ENCODE assay signal across 13 cellular contexts in genomic region chr18:73340135-73340934, GRCh38.
DNase-seq lines count a peak whose midpoint lies in the region; ATAC-seq, FAIRE-seq and TF ChIP-seq lines count a peak whose summit lies in the region.
"Had no signal": no experiment of that assay in that cellular context is flagged by ENCODE, and none has a peak within 500 bp of the region (broad histone marks: within the 10 kb centered on the region; RNA-seq: fewer than 3 reads in every experiment).

No MANE protein-coding gene starts in this region.

- no peaks in the 10 kb centered on the region for H3K36me3 ChIP-seq in GM12878 (ENCODE audit: control insufficient read depth in 2 of 2, insufficient read depth in 2 of 2, low read length in 1 of 2)
- H3K36me3 ChIP-seq in HepG2 (replicated peaks in 1 of 2; ENCODE audit: control insufficient read depth in 1 of 2, insufficient read depth in 2 of 2, low read length in 2 of 2), result no peaks in the 10 kb centered on the region
- H3K36me3 ChIP-seq: esophagus squamous epithelium had no signal

- H3K27ac ChIP-seq in GM12878 (ENCODE audit: control insufficient read depth, insufficient read depth) (no peak overlapping the region), HepG2 (ENCODE audit: extremely low read length, insufficient read depth, low read length) (no peak overlapping the region)
- H3K27ac ChIP-seq: C4-2B, esophagus squamous epithelium had no signal

- no peak overlapping the region for H3K4me2 ChIP-seq in GM12878 (ENCODE audit: control insufficient read depth, insufficient read depth)
- H3K4me2 ChIP-seq in HepG2 (ENCODE audit: low read depth, low read length), result peak overlapping the region; percentile 29; the same call in 1 of the 2 replicates

- POLR2A ChIA-PET in GM12878 (lab: Charles Lee) (no interaction called here), HepG2 (lab: Yijun Ruan, JAX) (no interaction called here)

- no peaks in the 10 kb centered on the region for H4K20me1 ChIP-seq in GM12878 (ENCODE audit: control insufficient read depth, insufficient read depth)
- no peaks in the 10 kb centered on the region for H4K20me1 ChIP-seq in HepG2 (ENCODE audit: insufficient read depth, low read length)

- in situ Hi-C loops in GM12878 (cut with MboI) (no loop called here), HepG2 (cut with HindIII; ENCODE audit: extremely low pct_ligation_motif_present, low pct_unique_long_range_greater_than_20kb) (no loop called here)

- 0 out of 4 replicates have a peak, but pooled peaks of 1 of the 2 experiments have one; percentile 32 for TF ChIP-seq EP300 in GM12878 (IDR thresholded peaks at IDR 0.05; ENCODE audit: borderline replicate concordance in 1 of 2, control insufficient read depth in 1 of 2, low read depth in 2 of 2, low read length in 2 of 2)
- no peak for TF ChIP-seq EP300 in HepG2 (IDR thresholded peaks at IDR 0.05; ENCODE audit: low read depth in 2 of 2, low read length in 2 of 2)
- no peak for TF ChIP-seq EP300 in HepG2 (CRISPR knock-in tag; IDR thresholded peaks at IDR 0.05; ENCODE audit: borderline replicate concordance)

- H3K4me1 ChIP-seq in GM12878 (ENCODE audit: control insufficient read depth, insufficient read depth, low read length), result no peaks in the 10 kb centered on the region
- no peaks in the 10 kb centered on the region for H3K4me1 ChIP-seq in HepG2 (ENCODE audit: insufficient read depth, low read length)
- H3K4me1 ChIP-seq: esophagus squamous epithelium had no signal

- intact Hi-C loops in GM12878 (cut with micrococcal nuclease; ENCODE audit: unreplicated experiment) (no loop called here), HepG2 (cut with micrococcal nuclease; ENCODE audit: unreplicated experiment) (no loop called here)

- DNase-seq in GM03348 (ENCODE audit: low spot score) (peak; percentile 14), GM12878 (ENCODE audit: low read depth, low spot score) (peak; percentile 3), HepG2 (ENCODE audit: low spot score) (peak; percentile 1), amniotic stem cell (lab: John Stamatoyannopoulos, UW) (no peak), NCI-H1092 (lab: John Stamatoyannopoulos, UW) (no peak)
- DNase-seq in activated CD4-positive, alpha-beta T cell treated with anti-CD3 and anti-CD28 coated beads, Interleukin-2, amount 50 U/mL, for 4 hours, result no peak
- DNase-seq: esophagus squamous epithelium, NCI-H524, retina, SW 1271 had no signal

- FAIRE-seq in GM12878 (lab: Jason Lieb, UNC), result no peak
- FAIRE-seq in HepG2 (lab: Jason Lieb, UNC), result no peak

- TF ChIP-seq RAD21 in GM12878 (IDR thresholded peaks at IDR 0.05; ENCODE audit: insufficient read depth, low read depth, low read length) (no peak), HepG2 (CRISPR knock-in tag; IDR thresholded peaks at IDR 0.05) (no peak)

- BruUV-seq in GM12878 (replicated peaks; lab: Mats Ljungman, UMichigan) (no TSS peak), HepG2 (replicated peaks; lab: Mats Ljungman, UMichigan) (no TSS peak)

- no peaks in the 10 kb centered on the region for H3K27me3 ChIP-seq in GM12878 (replicated peaks in 1 of 2; ENCODE audit: control insufficient read depth in 2 of 2, insufficient read depth in 2 of 2, low read length in 1 of 2)
- no peaks in the 10 kb centered on the region for H3K27me3 ChIP-seq in HepG2 (ENCODE audit: control insufficient read depth in 1 of 2, insufficient read depth in 2 of 2, low read length in 2 of 2)
- H3K27me3 ChIP-seq: esophagus squamous epithelium had no signal

- H2AFZ ChIP-seq in GM12878 (ENCODE audit: control insufficient read depth, low read depth, low read length), result no peak overlapping the region
- H2AFZ ChIP-seq in HepG2 (ENCODE audit: low read length), result no peak overlapping the region

- SMC1A ChIA-PET in GM12878 (lab: Charles Lee; ENCODE audit: uncharacterized antibody, unreplicated experiment), result no interaction called here

- CTCF ChIA-PET in GM12878 (lab: Yijun Ruan, JAX), result no interaction called here
- CTCF ChIA-PET in HepG2 (lab: Yijun Ruan, JAX; ENCODE audit: low intra/inter-chr PET ratio, low total read pairs), result no interaction called here

- H3K9me3 ChIP-seq in GM12878 (replicated peaks; ENCODE audit: control insufficient read depth, insufficient read depth, low read length), result no peaks in the 10 kb centered on the region
- H3K9me3 ChIP-seq in HepG2 (ENCODE audit: low read length), result no peaks in the 10 kb centered on the region

- 31% methylated on average over 7 of the region's 7 CpGs for WGBS in GM12878 (ENCODE audit: insufficient coverage, insufficient replicate concordance, low lambda C conversion rate, missing lambda C conversion rate)
- WGBS in HepG2 (ENCODE audit: low lambda C conversion rate), result 1% methylated on average over 7 of the region's 7 CpGs

- no peak overlapping the region for H3K9ac ChIP-seq in GM12878 (ENCODE audit: control insufficient read depth, insufficient read depth, low read length)
- H3K9ac ChIP-seq in HepG2 (ENCODE audit: insufficient read depth, low read depth, low read length), result no peak overlapping the region

- H3K4me3 ChIP-seq in GM12878 (no peak overlapping the region), HepG2 (replicated peaks in 1 of 3; ENCODE audit: insufficient read depth in 1 of 3, low read depth in 2 of 3, low read length in 3 of 3) (no peak overlapping the region)
- H3K4me3 ChIP-seq: esophagus squamous epithelium had no signal

- TF ChIP-seq POLR2A in GM12878 (IDR thresholded peaks at IDR 0.05; ENCODE audit: low read depth, low read length), result no peak
- no peak for TF ChIP-seq POLR2A in HepG2 (IDR thresholded peaks at IDR 0.05; ENCODE audit: insufficient read depth in 1 of 2, low read depth in 2 of 2, low read length in 2 of 2)

- H3K79me2 ChIP-seq in GM12878 (ENCODE audit: control insufficient read depth, insufficient read depth, low read length) (no peaks in the 10 kb centered on the region), HepG2 (ENCODE audit: insufficient read depth, low read length) (no peaks in the 10 kb centered on the region)

- RAD21 ChIA-PET in GM12878 (lab: Charles Lee; ENCODE audit: unreplicated experiment), result no interaction called here

- TF ChIP-seq CTCF in GM12878 (IDR thresholded peaks at IDR 0.05 in 2 of 3, conservative IDR thresholded peaks at IDR 0.05 in 1 of 3; ENCODE audit: control insufficient read depth in 2 of 3, extremely low read depth in 1 of 3, insufficient read depth in 1 of 3, low read depth in 3 of 3, low read length in 3 of 3) (no peak), HepG2 (CRISPR knock-in tag; IDR thresholded peaks at IDR 0.05) (no peak)

- ATAC-seq in HG03342 (IDR thresholded peaks at IDR 0.05; ENCODE audit: unreplicated experiment) (peak; percentile 50), GM12878 (peak; percentile 92), HepG2 (no peak), GM21381 (IDR thresholded peaks at IDR 0.05; ENCODE audit: unreplicated experiment) (no peak)

TF ChIP-seq in GM12878, 131 proteins besides CTCF, POLR2A, EP300 and RAD21 (continues in another document):
- TF ChIP-seq NFXL1 (IDR thresholded peaks at IDR 0.05; ENCODE audit: borderline replicate concordance) (no peak), MTA2 (IDR thresholded peaks at IDR 0.05; ENCODE audit: low read depth) (peak; percentile 48), POU2F2 (IDR thresholded peaks at IDR 0.05; ENCODE audit: borderline replicate concordance, low read depth, low read length) (peak; percentile 63; the same call in 1 of the 3 replicates), BHLHE40 (IDR thresholded peaks at IDR 0.05; ENCODE audit: borderline replicate concordance in 1 of 2, low read depth in 2 of 2, low read length in 1 of 2) (peak; percentile 22 to 42; a peak in 2 of 4 replicates), PKNOX1 (IDR thresholded peaks at IDR 0.05) (peak; percentile 45)

TF ChIP-seq in HepG2, 621 proteins besides CTCF, POLR2A, EP300 and RAD21:
- TF ChIP-seq PLSCR1 (CRISPR knock-in tag; IDR thresholded peaks at IDR 0.05; ENCODE audit: borderline replicate concordance), result no peak
- no peak for TF ChIP-seq ZNF713 (CRISPR knock-in tag; IDR thresholded peaks at IDR 0.05)
- TF ChIP-seq GABPA (IDR thresholded peaks at IDR 0.05; ENCODE audit: low read depth, low read length), result no peak
- TF ChIP-seq GABPA (CRISPR knock-in tag; IDR thresholded peaks at IDR 0.05; ENCODE audit: low read depth), result no peak
- no peak for TF ChIP-seq SETDB1 (CRISPR knock-in tag; IDR thresholded peaks at IDR 0.05; ENCODE audit: borderline replicate concordance)
- no peak for TF ChIP-seq HMGXB3 (CRISPR knock-in tag; IDR thresholded peaks at IDR 0.05; ENCODE audit: borderline replicate concordance)
- no peak for TF ChIP-seq ZNF564 (CRISPR knock-in tag; IDR thresholded peaks at IDR 0.05)

Comparison
In these comparisons a context has a peak if more than half of its experiments do, and no peak if none do; other contexts are left out.
1. DNase-seq: peak in GM03348 (single experiment), GM12878 (single experiment) and HepG2 (single experiment); none in amniotic stem cell (single experiment), activated CD4-positive, alpha-beta T cell treated with anti-CD3 and anti-CD28 coated beads, Interleukin-2, amount 50 U/mL, for 4 hours (0 of 2) and NCI-H1092 (single experiment).
2. ATAC-seq: peak in HG03342 (single experiment) and GM12878 (single experiment); none in HepG2 (single experiment) and GM21381 (single experiment).